Comparison of ENCODE assay signal across 22 cellular contexts in genomic region chr3:61893840-61894566, GRCh38.
A peak's percentile ranks its signal among the peaks of the same experiment; 100 is the strongest.
DNase-seq lines count a peak whose midpoint lies in the region; ATAC-seq, FAIRE-seq and TF ChIP-seq lines count a peak whose summit lies in the region.
"Had no signal": no experiment of that assay in that cellular context is flagged by ENCODE, and none has a peak within 500 bp of the region (broad histone marks: within the 10 kb centered on the region; RNA-seq: fewer than 3 reads in every experiment).

No MANE protein-coding gene starts in this region.

- no peak for TF ChIP-seq CTCF in left ventricle myocardium inferior (IDR thresholded peaks at IDR 0.05; ENCODE audit: borderline replicate concordance)
- TF ChIP-seq CTCF in heart right ventricle (IDR thresholded peaks at IDR 0.05), result no peak
- TF ChIP-seq CTCF in hepatocyte (IDR thresholded peaks at IDR 0.05; ENCODE audit: poor library complexity), result no peak
- TF ChIP-seq CTCF in transverse colon (IDR thresholded peaks at IDR 0.05), result no peak
- no peak for TF ChIP-seq CTCF in brain microvascular endothelial cell (IDR thresholded peaks at IDR 0.05; ENCODE audit: low read depth, low read length, missing control alignments)
- no peak for TF ChIP-seq CTCF in GM20000 (IDR thresholded peaks at IDR 0.05; ENCODE audit: extremely low read depth, missing control alignments)

- H3K36me3 ChIP-seq in left ventricle myocardium inferior (no peaks in the 10 kb centered on the region), heart right ventricle (no peaks in the 10 kb centered on the region), hepatocyte (replicated peaks; ENCODE audit: insufficient read depth, low read depth) (no peaks in the 10 kb centered on the region), transverse colon (no peaks in the 10 kb centered on the region), brain microvascular endothelial cell (replicated peaks) (no peaks in the 10 kb centered on the region)
- H3K36me3 ChIP-seq: HAP-1, prostate gland, vagina had no signal

- H3K27me3 ChIP-seq in left ventricle myocardium inferior (ENCODE audit: low read depth), result no peaks in the 10 kb centered on the region
- H3K27me3 ChIP-seq in heart right ventricle, result no peaks in the 10 kb centered on the region
- no peaks in the 10 kb centered on the region for H3K27me3 ChIP-seq in hepatocyte
- no peaks in the 10 kb centered on the region for H3K27me3 ChIP-seq in transverse colon
- H3K27me3 ChIP-seq in brain microvascular endothelial cell (replicated peaks), result no peaks in the 10 kb centered on the region
- H3K27me3 ChIP-seq: vagina had no signal

- peak overlapping the region; percentile 58 for H3K27ac ChIP-seq in left ventricle myocardium inferior (replicated peaks)
- H3K27ac ChIP-seq in heart right ventricle, result peak overlapping the region in 4 of 10 donors; percentile 32 to 52 (median 40)
- H3K27ac ChIP-seq in hepatocyte, result peak overlapping the region; percentile 62
- peak overlapping the region; percentile 59 to 72 (median 70) for H3K27ac ChIP-seq in transverse colon
- H3K27ac ChIP-seq in brain microvascular endothelial cell, result no peak overlapping the region
- H3K27ac ChIP-seq: prostate gland, vagina had no signal

- WGBS in heart right ventricle, 2 donors, result 77 to 82% methylated on average over 5 of the region's 5 CpGs
- 85% methylated on average over 5 of the region's 5 CpGs for WGBS in hepatocyte (ENCODE audit: low lambda C conversion rate, missing lambda C conversion rate)
- 90% methylated on average over 5 of the region's 5 CpGs; no CpG with 5 or more reads in 1 of the 2 donors for WGBS in transverse colon (ENCODE audit: low coverage in 1 of 2), 2 donors

- H2AFZ ChIP-seq in hepatocyte, result no peak overlapping the region

- intact Hi-C loops in left ventricle myocardium inferior (cut with micrococcal nuclease), result no loop called here
- intact Hi-C loops in heart right ventricle (cut with DNase I), result no loop called here
- intact Hi-C loops in transverse colon (cut with DNase I; ENCODE audit: low total_unique reads), result no loop called here

- H3K79me2 ChIP-seq in hepatocyte, result peaks cover 27% of the 10 kb centered on the region

- H3K9me3 ChIP-seq in left ventricle myocardium inferior (replicated peaks) (no peaks in the 10 kb centered on the region), heart right ventricle (no peaks in the 10 kb centered on the region), hepatocyte (ENCODE audit: low read depth) (no peaks in the 10 kb centered on the region), transverse colon (no peaks in the 10 kb centered on the region)
- H3K9me3 ChIP-seq: HAP-1, prostate gland, SK-N-SH, vagina had no signal

- ATAC-seq in heart right ventricle, result no peak

- TF ChIP-seq POLR2A in transverse colon (IDR thresholded peaks at IDR 0.05) (no peak), erythroblast (IDR thresholded peaks at IDR 0.05; ENCODE audit: low read length) (no peak)

- H3K4me1 ChIP-seq in left ventricle myocardium inferior (peaks cover 54% of the 10 kb centered on the region), heart right ventricle (peaks cover 19 to 56% (median 32%) of the 10 kb centered on the region in 9 donors), hepatocyte (ENCODE audit: insufficient read depth) (peaks cover 21% of the 10 kb centered on the region), transverse colon (peaks cover 4 to 34% (median 18%) of the 10 kb centered on the region in 4 donors)
- H3K4me1 ChIP-seq: prostate gland had no signal

- no peaks in the 10 kb centered on the region for H3K9me2 ChIP-seq in hepatocyte (replicated peaks; ENCODE audit: insufficient read depth)
- H3K9me2 ChIP-seq: SK-N-SH had no signal

- H3K4me2 ChIP-seq in hepatocyte, result no peak overlapping the region

- no peak for TF ChIP-seq EP300 in transverse colon (IDR thresholded peaks at IDR 0.05; ENCODE audit: low read depth)

- peak; percentile 46 for FAIRE-seq in RCC 7860 (lab: Jason Lieb, UNC)
- FAIRE-seq: endothelial cell of umbilical vein had no signal

- H4K20me1 ChIP-seq in hepatocyte (ENCODE audit: insufficient read depth, poor library complexity, severe bottlenecking), result no peaks in the 10 kb centered on the region

- H3K4me3 ChIP-seq in left ventricle myocardium inferior (no peak overlapping the region), heart right ventricle (no peak overlapping the region), hepatocyte (no peak overlapping the region), transverse colon (no peak overlapping the region), brain microvascular endothelial cell (ENCODE audit: low read depth, low read length) (no peak overlapping the region)
- H3K4me3 ChIP-seq: HAP-1, prostate gland, vagina had no signal

- in situ Hi-C loops in transverse colon (cut with MboI; ENCODE audit: low pct_ligation_motif_present in 1 of 4, low pct_unique_long_range_greater_than_20kb in 1 of 4, low sequenced_read_pairs in 3 of 4) (no loop called here), brain microvascular endothelial cell (cut with HindIII; ENCODE audit: low pct_ligation_motif_present, low sequenced_read_pairs) (no loop called here)

- no peak for DNase-seq in left ventricle myocardium inferior
- DNase-seq in heart right ventricle, result no peak
- DNase-seq in RCC 7860 (ENCODE audit: low spot score), result no peak
- no peak for DNase-seq in hepatocyte (ENCODE audit: low spot score)
- no peak for DNase-seq in transverse colon
- DNase-seq in brain microvascular endothelial cell, result no peak
- no peak for DNase-seq in GM20000 (ENCODE audit: low spot score)
- DNase-seq in erythroblast (lab: John Stamatoyannopoulos, UW), result no peak
- DNase-seq: activated CD4-positive, alpha-beta T cell treated with anti-CD3 and anti-CD28 coated beads, Interleukin-2, amount 50 U/mL, for 48 hours; activated gamma-delta T cell treated with Interleukin-2 at 50 U/mL for 16 hours; activated T-cell treated with anti-CD3 and anti-CD28 coated beads, Interleukin-2, amount 50 U/mL, for 48 hours; MV-4-11; NCI-H1436 treated with DMSO at 0.1 percent for 48 hours; OCI-M1; stimulated activated CD4-positive, alpha-beta T cell treated with anti-CD3 and anti-CD28 coated beads, Interleukin-12 subunit alpha, Interleukin-12 subunit beta, amount 100 ng/mL, for 4 hours; stimulated activated CD4-positive, alpha-beta T cell treated with anti-CD3 and anti-CD28 coated beads, Interleukin-2, amount 100 ng/mL, for 48 hours; stimulated activated naive CD8-positive, alpha-beta T cell treated with anti-CD3 and anti-CD28 coated beads, Interleukin-15, amount 100 ng/mL, for 72 hours had no signal
